23 cellular contexts compared by ENCODE assay signal in the genomic region with DNA sequence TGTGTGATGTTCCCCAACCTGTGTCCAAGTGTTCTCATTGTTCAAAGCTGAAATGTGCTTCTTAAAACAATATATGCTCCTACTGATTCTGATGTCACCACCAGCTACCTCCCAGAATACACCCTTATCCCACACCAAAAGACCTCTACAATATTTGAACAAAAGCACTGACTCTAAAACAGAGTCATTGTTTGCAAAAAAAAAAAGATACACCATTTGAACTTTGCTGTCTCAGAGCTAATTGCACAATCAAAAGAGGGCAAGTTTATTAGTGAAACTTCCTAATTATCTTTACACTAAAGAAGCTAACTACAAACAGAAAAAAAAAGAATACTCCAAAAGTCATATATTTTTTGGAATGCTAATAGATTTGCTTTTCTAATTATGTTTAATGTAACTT. TPM values are rescaled to one million over a fixed set of nuclear protein-coding genes. Genes with fewer than 3 reads are reported as not detected.
A peak's percentile ranks its signal among the peaks of the same experiment; 100 is the strongest.
DNase-seq lines count a peak whose midpoint lies in the region; ATAC-seq, FAIRE-seq and TF ChIP-seq lines count a peak whose summit lies in the region.
"Had no signal": no experiment of that assay in that cellular context is flagged by ENCODE, and none has a peak within 500 bp of the region (broad histone marks: within the 10 kb centered on the region; RNA-seq: fewer than 3 reads in every experiment).

No MANE protein-coding gene starts in this region.

- peak; percentile 5 for DNase-seq in HepG2 (ENCODE audit: low spot score)
- DNase-seq in right lobe of liver: no peak
- no peak for DNase-seq in SK-N-MC (ENCODE audit: low read depth, low spot score)
- DNase-seq in Caco-2: no peak
- no peak for DNase-seq in trophoblast cell
- DNase-seq: 8988T; ACHN; BE2C; C1 segment of cervical spinal cord; Calu3; CD4-positive, alpha-beta memory T cell; CD4-positive, CD25-positive, alpha-beta regulatory T cell; CD8-positive, alpha-beta memory T cell; COR-L47; DMS79 treated with DMSO at 0.1 percent for 48 hours; GF-D8 had no signal

- H3K36me3 Mint-ChIP-seq in Caco-2 (ENCODE audit: insufficient read depth, unreplicated experiment): no peaks in the 10 kb centered on the region
- H3K36me3 Mint-ChIP-seq: CD14-positive monocyte; CD4-positive, alpha-beta memory T cell; CD4-positive, CD25-positive, alpha-beta regulatory T cell; CD8-positive, alpha-beta memory T cell had no signal

- H3K27me3 ChIP-seq in HepG2 (ENCODE audit: control insufficient read depth in 1 of 2, insufficient read depth in 2 of 2, low read length in 2 of 2) (no peaks in the 10 kb centered on the region), right lobe of liver (peaks cover 0 to 3% of the 10 kb centered on the region in 2 donors), Caco-2 (replicated peaks; ENCODE audit: control insufficient read depth, insufficient read depth, low read length) (no peaks in the 10 kb centered on the region), trophoblast cell (ENCODE audit: insufficient read depth, low read length) (no peaks in the 10 kb centered on the region)
- H3K27me3 ChIP-seq: BE2C, BLaER1 had no signal

- no peak overlapping the region for H2BK5ac ChIP-seq in trophoblast cell (ENCODE audit: low read depth, low read length, poor library complexity)

- no peaks in the 10 kb centered on the region for H4K20me1 ChIP-seq in HepG2 (ENCODE audit: insufficient read depth, low read length)
- H4K20me1 ChIP-seq: BLaER1 had no signal

- no peaks in the 10 kb centered on the region for H3K36me3 ChIP-seq in HepG2 (replicated peaks in 1 of 2; ENCODE audit: control insufficient read depth in 1 of 2, insufficient read depth in 2 of 2, low read length in 2 of 2)
- no peaks in the 10 kb centered on the region for H3K36me3 ChIP-seq in right lobe of liver
- no peaks in the 10 kb centered on the region for H3K36me3 ChIP-seq in SK-N-MC (ENCODE audit: insufficient read depth, low read length)
- H3K36me3 ChIP-seq in Caco-2 (ENCODE audit: control insufficient read depth, insufficient read depth, low read length): no peaks in the 10 kb centered on the region
- no peaks in the 10 kb centered on the region for H3K36me3 ChIP-seq in trophoblast cell (ENCODE audit: control insufficient read depth in 1 of 2, insufficient read depth in 2 of 2, low read length in 2 of 2)
- H3K36me3 ChIP-seq: BE2C, BLaER1 had no signal

- H3K27ac Mint-ChIP-seq in Caco-2 (ENCODE audit: unreplicated experiment): no peak overlapping the region
- H3K27ac Mint-ChIP-seq: CD14-positive monocyte; CD4-positive, alpha-beta memory T cell; CD4-positive, CD25-positive, alpha-beta regulatory T cell; CD8-positive, alpha-beta memory T cell had no signal

- no peak overlapping the region for H4K12ac ChIP-seq in trophoblast cell (ENCODE audit: low read depth, low read length)

- no peaks in the 10 kb centered on the region for H3K4me1 Mint-ChIP-seq in Caco-2 (ENCODE audit: low read depth, unreplicated experiment)
- H3K4me1 Mint-ChIP-seq: CD4-positive, alpha-beta memory T cell; CD4-positive, CD25-positive, alpha-beta regulatory T cell; CD8-positive, alpha-beta memory T cell had no signal

- no peak overlapping the region for H3K4ac ChIP-seq in trophoblast cell (ENCODE audit: low read depth, low read length)

- H3K23ac ChIP-seq in trophoblast cell (ENCODE audit: low read length): no peak overlapping the region

- no peaks in the 10 kb centered on the region for H3K27me3 Mint-ChIP-seq in Caco-2 (ENCODE audit: insufficient read depth, unreplicated experiment)

- TF ChIP-seq POLR2A in HepG2 (IDR thresholded peaks at IDR 0.05; ENCODE audit: insufficient read depth in 1 of 2, low read depth in 2 of 2, low read length in 2 of 2) (no peak), right lobe of liver (IDR thresholded peaks at IDR 0.05) (no peak)

- TF ChIP-seq CTCF in HepG2 (CRISPR knock-in tag; IDR thresholded peaks at IDR 0.05): no peak
- TF ChIP-seq CTCF in right lobe of liver (IDR thresholded peaks at IDR 0.05): no peak
- TF ChIP-seq CTCF in Caco-2 (IDR thresholded peaks at IDR 0.05; ENCODE audit: insufficient read depth in 1 of 2, low read depth in 1 of 2, low read length in 1 of 2, severe bottlenecking in 1 of 2, unreplicated experiment in 1 of 2): no peak

- H3K79me2 ChIP-seq in HepG2 (ENCODE audit: insufficient read depth, low read length): no peaks in the 10 kb centered on the region
- no peaks in the 10 kb centered on the region for H3K79me2 ChIP-seq in trophoblast cell (ENCODE audit: control insufficient read depth, insufficient read depth, low read length, poor library complexity)

- H3K4me3 Mint-ChIP-seq in Caco-2 (ENCODE audit: unreplicated experiment): no peak overlapping the region
- H3K4me3 Mint-ChIP-seq: CD14-positive monocyte; CD4-positive, alpha-beta memory T cell; CD4-positive, CD25-positive, alpha-beta regulatory T cell; CD8-positive, alpha-beta memory T cell had no signal

- H2BK120ac ChIP-seq in trophoblast cell (ENCODE audit: insufficient read depth, low read length, poor library complexity): no peak overlapping the region

- no peak for TF ChIP-seq EP300 in HepG2 (IDR thresholded peaks at IDR 0.05; ENCODE audit: low read depth in 2 of 2, low read length in 2 of 2)
- TF ChIP-seq EP300 in HepG2 (CRISPR knock-in tag; IDR thresholded peaks at IDR 0.05; ENCODE audit: borderline replicate concordance): no peak

- no peak for TF ChIP-seq RAD21 in HepG2 (CRISPR knock-in tag; IDR thresholded peaks at IDR 0.05)

- no peak for FAIRE-seq in HepG2 (lab: Jason Lieb, UNC)
- FAIRE-seq: A204.1, D721Med, G401.6, GM12891, GM19239 had no signal

- H4K8ac ChIP-seq in trophoblast cell (ENCODE audit: low read depth, low read length): no peak overlapping the region

- no peak overlapping the region for H3K18ac ChIP-seq in trophoblast cell (ENCODE audit: low read length)

- no peak overlapping the region for H4K91ac ChIP-seq in trophoblast cell (ENCODE audit: low read depth, low read length)

- H3K14ac ChIP-seq in trophoblast cell (ENCODE audit: low read length): no peak overlapping the region

- in situ Hi-C loops in HepG2 (cut with HindIII; ENCODE audit: extremely low pct_ligation_motif_present, low pct_unique_long_range_greater_than_20kb): no loop called here

- intact Hi-C loops in HepG2 (cut with micrococcal nuclease; ENCODE audit: unreplicated experiment) (no loop called here), right lobe of liver (cut with DNase I) (no loop called here), Caco-2 (cut with micrococcal nuclease; ENCODE audit: unreplicated experiment) (no loop called here)

- H3K27ac ChIP-seq in HepG2 (ENCODE audit: extremely low read length, insufficient read depth, low read length): no peak overlapping the region
- H3K27ac ChIP-seq in right lobe of liver: no peak overlapping the region
- H3K27ac ChIP-seq in SK-N-MC: peak overlapping the region; percentile 56
- H3K27ac ChIP-seq in trophoblast cell (ENCODE audit: low read depth, low read length): no peak overlapping the region
- H3K27ac ChIP-seq: BLaER1 had no signal

- H3K79me1 ChIP-seq in trophoblast cell (ENCODE audit: low read length): no peaks in the 10 kb centered on the region

- no peak overlapping the region for H3K4me2 ChIP-seq in HepG2 (ENCODE audit: low read depth, low read length)
- H3K4me2 ChIP-seq in trophoblast cell (ENCODE audit: low read length): no peak overlapping the region
- H3K4me2 ChIP-seq: BLaER1 had no signal

- BruUV-seq in HepG2 (replicated peaks; lab: Mats Ljungman, UMichigan) (no TSS peak), Caco-2 (replicated peaks; lab: Mats Ljungman, UMichigan) (no TSS peak)

- POLR2A ChIA-PET in HepG2 (lab: Yijun Ruan, JAX): no interaction called here
- POLR2A ChIA-PET in Caco-2 (lab: Charles Lee): no interaction called here

- H2BK12ac ChIP-seq in trophoblast cell (ENCODE audit: low read length): no peak overlapping the region

- no peak overlapping the region for H3K9ac ChIP-seq in HepG2 (ENCODE audit: insufficient read depth, low read depth, low read length)
- H3K9ac ChIP-seq in SK-N-MC (ENCODE audit: insufficient read length): peak overlapping the region; percentile 50
- H3K9ac ChIP-seq in trophoblast cell (ENCODE audit: low read length): no peak overlapping the region
- H3K9ac ChIP-seq: BLaER1 had no signal

- ATAC-seq in HepG2: peak; percentile 38; the same call in 2 of the 3 replicates
- ATAC-seq in right lobe of liver: no peak

- CTCF ChIA-PET in HepG2 (lab: Yijun Ruan, JAX; ENCODE audit: low intra/inter-chr PET ratio, low total read pairs) (no interaction called here), Caco-2 (lab: Charles Lee) (no interaction called here)

- H2AK5ac ChIP-seq in trophoblast cell (ENCODE audit: low read length): no peak overlapping the region

- H3K4me1 ChIP-seq in HepG2 (ENCODE audit: insufficient read depth, low read length) (peaks cover 10% of the 10 kb centered on the region), right lobe of liver (no peaks in the 10 kb centered on the region), Caco-2 (no peaks in the 10 kb centered on the region), trophoblast cell (ENCODE audit: control insufficient read depth in 1 of 2, insufficient read depth in 2 of 2, low read length in 2 of 2) (no peaks in the 10 kb centered on the region)
- H3K4me1 ChIP-seq: BE2C, BLaER1 had no signal

- H2AFZ ChIP-seq in HepG2 (ENCODE audit: low read length) (no peak overlapping the region), trophoblast cell (ENCODE audit: insufficient read depth, low read length, poor library complexity) (no peak overlapping the region)

- H3K4me3 ChIP-seq in HepG2 (replicated peaks in 1 of 3; ENCODE audit: insufficient read depth in 1 of 3, low read depth in 2 of 3, low read length in 3 of 3) (no peak overlapping the region), right lobe of liver (no peak overlapping the region), SK-N-MC (no peak overlapping the region), Caco-2 (ENCODE audit: low read depth, low read length) (no peak overlapping the region), trophoblast cell (ENCODE audit: low read depth, low read length) (no peak overlapping the region)
- H3K4me3 ChIP-seq: BLaER1 had no signal

- H3K9me3 ChIP-seq in HepG2 (ENCODE audit: low read length): no peaks in the 10 kb centered on the region
- H3K9me3 ChIP-seq in right lobe of liver: no peaks in the 10 kb centered on the region
- H3K9me3 ChIP-seq in SK-N-MC (ENCODE audit: low read depth, low read length): no peaks in the 10 kb centered on the region
- H3K9me3 ChIP-seq in Caco-2: no peaks in the 10 kb centered on the region
- no peaks in the 10 kb centered on the region for H3K9me3 ChIP-seq in trophoblast cell (ENCODE audit: insufficient read depth, low read depth, low read length)
- H3K9me3 ChIP-seq: BE2C, BLaER1 had no signal

- no peaks in the 10 kb centered on the region for H3K9me3 Mint-ChIP-seq in Caco-2 (ENCODE audit: unreplicated experiment)
- H3K9me3 Mint-ChIP-seq: CD14-positive monocyte had no signal

RNA-seq across cellular contexts. Expression of a gene that starts 34.1 kb away (rescaled TPM):
- total RNA-seq in HepG2 (2016; rRNA removed; fragmentation: Illumina TruSeq; extraction: Trizol): 6.2 and 7.5 TPM in 2 replicates
- total RNA-seq in HepG2 (2016; cell fraction: cytosol; rRNA removed; fragmentation: Illumina TruSeq; extraction: Trizol; ENCODE audit: low read depth): 2.3 and 2.6 TPM in 2 replicates
- 6.1 and 7.3 TPM in 2 replicates for total RNA-seq in HepG2 (2016; cell fraction: insoluble cytoplasmic fraction; rRNA removed; fragmentation: Illumina TruSeq; extraction: Trizol)
- total RNA-seq in HepG2 (2016; cell fraction: membrane; rRNA removed; fragmentation: Illumina TruSeq; extraction: Trizol): 2.0 and 3.2 TPM in 2 replicates
- total RNA-seq in HepG2 (2016; cell fraction: nucleus; rRNA removed; fragmentation: Illumina TruSeq; extraction: Trizol): 14.4 and 15.1 TPM in 2 replicates
- 4.6 and 5.3 TPM in 2 replicates for polyA plus RNA-seq in HepG2 (2011; rRNA removed)
- 1.0 and 1.2 TPM in 2 replicates for polyA plus RNA-seq in HepG2 (2011; cell fraction: cytosol; rRNA removed)
- 13.0 and 13.6 TPM in 2 replicates for polyA plus RNA-seq in HepG2 (2011; cell fraction: nucleus; rRNA removed)
- 2.1 and 3.1 TPM in 2 replicates for polyA plus RNA-seq in HepG2 (2012)
- 0.26 and 0.31 TPM in 2 replicates for polyA plus RNA-seq in HepG2 (2016; cell fraction: cytosol; fragmentation: Illumina TruSeq; extraction: Trizol; ENCODE audit: low read depth)
- polyA plus RNA-seq in HepG2 (2016; cell fraction: insoluble cytoplasmic fraction; fragmentation: Illumina TruSeq; extraction: Trizol; ENCODE audit: low read depth): 2.4 and 2.6 TPM in 2 replicates
- polyA plus RNA-seq in HepG2 (2016; cell fraction: membrane; fragmentation: Illumina TruSeq; extraction: Trizol; ENCODE audit: low read depth): 0.24 and 0.41 TPM in 2 replicates
- polyA plus RNA-seq in HepG2 (2016; cell fraction: nucleus; fragmentation: Illumina TruSeq; extraction: Trizol; ENCODE audit: insufficient read depth, low read depth): 12.5 and 13.8 TPM in 2 replicates
- 4.3 TPM in 2 replicates for polyA minus RNA-seq in HepG2 (2011; rRNA and poly(A)+ RNA removed; ENCODE audit: low replicate concordance)
- 3.0 and 3.7 TPM in 2 replicates for polyA minus RNA-seq in HepG2 (2011; cell fraction: cytosol; rRNA and poly(A)+ RNA removed)
- 24.3 and 30.0 TPM in 2 replicates for polyA minus RNA-seq in HepG2 (2011; cell fraction: nucleus; rRNA and poly(A)+ RNA removed)
- total RNA-seq in right lobe of liver: 1 to 10 TPM; 1.1 to 2.0 (median 1.3) TPM
- total RNA-seq in Caco-2 (2022): 2.0 and 3.0 TPM in 2 replicates
- polyA plus RNA-seq in trophoblast cell (2013): 2.5 and 2.7 TPM in 2 replicates
- total RNA-seq: CD4-positive, alpha-beta memory T cell had no signal
- polyA plus RNA-seq: CD4-positive, CD25-positive, alpha-beta regulatory T cell; CD8-positive, alpha-beta memory T cell had no signal
